ENCODE assay signal across 8 cellular contexts in genomic region chr6:34154668-34155447, GRCh38. TPM values are rescaled to one million over a fixed set of nuclear protein-coding genes. Genes with fewer than 3 reads are reported as not detected.
DNase-seq lines count a peak whose midpoint lies in the region; ATAC-seq and TF ChIP-seq lines count a peak whose summit lies in the region.

No MANE protein-coding gene starts in this region.

- H3K4me3 ChIP-seq in GM12864 (ENCODE audit: low read depth, low read length) = no peak overlapping the region
- no peak overlapping the region for H3K4me3 ChIP-seq in MG63

- ATAC-seq in activated CD4-positive, CD25-positive, alpha-beta regulatory T cell treated with anti-CD3 and anti-CD28 coated beads, Interleukin-2, amount 50 U/mL, for 24 hours = peak; percentile 72 to 74
- ATAC-seq in HG03378 (IDR thresholded peaks at IDR 0.05; ENCODE audit: unreplicated experiment) = no peak

- DNase-seq in GM12864 (ENCODE audit: low read depth) = no peak
- DNase-seq in MG63 = peak; percentile 36
- DNase-seq in central memory CD4-positive, alpha-beta T cell = peak; percentile 42
- peak; percentile 80 for DNase-seq in left kidney (ENCODE audit: low read depth, low spot score)
- peak; percentile 11 to 71 (median 48) for DNase-seq in stimulated activated CD4-positive, alpha-beta T cell treated with anti-CD3 and anti-CD28 coated beads, TNF-alpha, amount 100 ng/mL, for 1 hour (ENCODE audit: low read depth in 3 of 3, low spot score in 1 of 3)
- DNase-seq in cerebellar cortex (ENCODE audit: low spot score) = no peak

- no peaks in the 10 kb centered on the region for H3K27me3 ChIP-seq in MG63

- no peaks in the 10 kb centered on the region for H3K9me3 ChIP-seq in MG63

- peak; percentile 93 for TF ChIP-seq CTCF in GM12864 (IDR thresholded peaks at IDR 0.05; ENCODE audit: low read depth, low read length, missing control alignments)

- H3K36me3 ChIP-seq in MG63 = no peaks in the 10 kb centered on the region

RNA-seq across cellular contexts. Expression of gene GRM4, which starts 9.0 kb away (rescaled TPM):
- not detected in 2 replicates for total RNA-seq in MG63 (2014; rRNA removed; shearing (Covaris generic); ENCODE audit: low replicate concordance)

Comparison
In these comparisons a context has a peak if more than half of its experiments do, and no peak if none do; other contexts are left out.
1. DNase-seq: peak in MG63 (single experiment), central memory CD4-positive, alpha-beta T cell (single experiment), left kidney (single experiment) and stimulated activated CD4-positive, alpha-beta T cell treated with anti-CD3 and anti-CD28 coated beads, TNF-alpha, amount 100 ng/mL, for 1 hour (3 of 3); none in GM12864 (single experiment) and cerebellar cortex (single experiment).